Comparison of ENCODE assay signal across 1 cellular context in genomic region chr9:93011114-93011513, GRCh38.
TF ChIP-seq lines count a peak whose summit lies in the region.

No MANE protein-coding gene starts in this region.

TF ChIP-seq in HepG2, 621 proteins besides CTCF, POLR2A, EP300 and RAD21 (continued from another document):
- TF ChIP-seq ZNF318 (CRISPR knock-in tag; IDR thresholded peaks at IDR 0.05) = no peak
- no peak for TF ChIP-seq FOXM1 (CRISPR knock-in tag; IDR thresholded peaks at IDR 0.05)
- TF ChIP-seq ZBTB26 (CRISPR knock-in tag; IDR thresholded peaks at IDR 0.05; ENCODE audit: borderline replicate concordance) = no peak
- TF ChIP-seq SMAD3 (CRISPR knock-in tag; IDR thresholded peaks at IDR 0.05) = no peak
- TF ChIP-seq RXRB (CRISPR knock-in tag; IDR thresholded peaks at IDR 0.05; ENCODE audit: borderline replicate concordance) = no peak
- no peak for TF ChIP-seq POLR2AphosphoS2 (IDR thresholded peaks at IDR 0.05; ENCODE audit: low read depth, low read length)
- no peak for TF ChIP-seq STAG1 (CRISPR knock-in tag; IDR thresholded peaks at IDR 0.05)
- TF ChIP-seq MED8 (CRISPR knock-in tag; IDR thresholded peaks at IDR 0.05; ENCODE audit: insufficient replicate concordance) = no peak
- TF ChIP-seq ZNF296 (CRISPR knock-in tag; conservative IDR thresholded peaks at IDR 0.05) = no peak
- no peak for TF ChIP-seq HMGXB4 (CRISPR knock-in tag; IDR thresholded peaks at IDR 0.05; ENCODE audit: borderline replicate concordance in 1 of 2, low read depth in 1 of 2)
- no peak for TF ChIP-seq GATAD1 (CRISPR knock-in tag; IDR thresholded peaks at IDR 0.05)
- TF ChIP-seq ZNF160 (CRISPR knock-in tag; IDR thresholded peaks at IDR 0.05) = no peak
- no peak for TF ChIP-seq JARID2 (CRISPR knock-in tag; IDR thresholded peaks at IDR 0.05; ENCODE audit: insufficient replicate concordance)
